ENCODE assay signal across 4 cellular contexts in genomic region chr16:25181247-25181646, GRCh38. TPM values are rescaled to one million over a fixed set of nuclear protein-coding genes. Genes with fewer than 3 reads are reported as not detected.
"Had no signal": no experiment of that assay in that cellular context is flagged by ENCODE, and none has a peak within 500 bp of the region (broad histone marks: within the 10 kb centered on the region; RNA-seq: fewer than 3 reads in every experiment).

No MANE protein-coding gene starts in this region.

RNA-seq across cellular contexts. Expression of gene AQP8, which starts 35.5 kb away (rescaled TPM):
- total RNA-seq: HT-29, OCI-LY7, PC-3, SK-MEL-5 had no signal
